In the genomic region with DNA sequence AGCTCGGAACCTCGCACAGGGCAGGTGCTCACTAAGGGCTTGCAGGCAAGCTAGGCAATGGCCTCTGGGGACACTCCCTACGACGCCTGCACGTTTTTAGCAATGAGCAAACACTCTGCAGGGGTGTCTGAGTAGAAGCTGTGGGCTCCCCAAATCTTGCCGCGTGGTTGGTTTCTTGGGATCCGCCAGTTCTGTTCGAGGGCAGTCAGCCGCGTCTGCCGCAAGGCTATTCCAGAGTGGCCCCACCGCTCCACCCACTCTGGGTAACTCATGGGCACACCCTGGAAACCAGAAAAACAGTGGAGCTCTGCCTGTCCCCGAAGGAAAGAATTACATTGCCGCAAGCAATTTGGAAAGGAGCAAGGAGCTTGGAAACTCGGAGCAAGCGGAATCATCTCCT, we compare ENCODE assay signal across 15 cellular contexts.
DNase-seq lines count a peak whose midpoint lies in the region; ATAC-seq and TF ChIP-seq lines count a peak whose summit lies in the region.
"Had no signal": no experiment of that assay in that cellular context is flagged by ENCODE, and none has a peak within 500 bp of the region (broad histone marks: within the 10 kb centered on the region; RNA-seq: fewer than 3 reads in every experiment).

No MANE protein-coding gene starts in this region.

- H3K9me2 ChIP-seq in hepatocyte (replicated peaks; ENCODE audit: insufficient read depth), result no peaks in the 10 kb centered on the region

- no peaks in the 10 kb centered on the region for H3K79me2 ChIP-seq in hepatocyte

- WGBS in hepatocyte (ENCODE audit: low lambda C conversion rate, missing lambda C conversion rate), result 94% methylated on average over 17 of the region's 17 CpGs

- H3K4me2 ChIP-seq in hepatocyte, result no peak overlapping the region
- H3K4me2 ChIP-seq: PC-9 had no signal

- H3K36me3 ChIP-seq in hepatocyte (replicated peaks; ENCODE audit: insufficient read depth, low read depth) (no peaks in the 10 kb centered on the region), gastrocnemius medialis (no peaks in the 10 kb centered on the region)

- H3K9me3 ChIP-seq in hepatocyte (ENCODE audit: low read depth) (no peaks in the 10 kb centered on the region), gastrocnemius medialis (no peaks in the 10 kb centered on the region)

- no peak for DNase-seq in AG09309 (ENCODE audit: low read depth)
- DNase-seq in hepatocyte (ENCODE audit: low spot score), result no peak
- DNase-seq in gastrocnemius medialis, result no peak
- no peak for DNase-seq in H4 (ENCODE audit: low spot score)
- no peak for DNase-seq in activated CD8-positive, alpha-beta memory T cell treated with anti-CD3 and anti-CD28 coated beads, Interleukin-2, amount 50 U/mL, for 4 hours
- DNase-seq in NCI-H446 treated with DMSO at 0.1 percent for 48 hours (lab: John Stamatoyannopoulos, UW), result no peak
- DNase-seq: activated CD8-positive, alpha-beta T cell treated with anti-CD3 and anti-CD28 coated beads for 36 hours; activated naive CD8-positive, alpha-beta T cell treated with anti-CD3 and anti-CD28 coated beads for 36 hours; cortex of kidney; mesendoderm; NCI-H2171 treated with DMSO at 0.1 percent for 48 hours; PC-9; T-helper 17 cell had no signal

- H3K27me3 ChIP-seq in hepatocyte (no peaks in the 10 kb centered on the region), gastrocnemius medialis (no peaks in the 10 kb centered on the region)

- H3K4me1 ChIP-seq in hepatocyte (ENCODE audit: insufficient read depth), result peaks cover 39% of the 10 kb centered on the region
- H3K4me1 ChIP-seq in gastrocnemius medialis, result peaks cover 15 to 36% of the 10 kb centered on the region in 2 donors

- H2AFZ ChIP-seq in hepatocyte, result no peak overlapping the region
- H2AFZ ChIP-seq: PC-9 had no signal

- H4K20me1 ChIP-seq in hepatocyte (ENCODE audit: insufficient read depth, poor library complexity, severe bottlenecking), result no peaks in the 10 kb centered on the region

- no peak for TF ChIP-seq POLR2A in gastrocnemius medialis (IDR thresholded peaks at IDR 0.05)

- TF ChIP-seq CTCF in AG09309 (IDR thresholded peaks at IDR 0.05; ENCODE audit: control insufficient read depth, insufficient read depth, low read depth, low read length, missing control alignments), result no peak
- TF ChIP-seq CTCF in hepatocyte (IDR thresholded peaks at IDR 0.05; ENCODE audit: poor library complexity), result no peak
- TF ChIP-seq CTCF in gastrocnemius medialis (IDR thresholded peaks at IDR 0.05 in 4 of 5, conservative IDR thresholded peaks at IDR 0.05 in 1 of 5), result no peak

- in situ Hi-C loops in gastrocnemius medialis (cut with MboI; ENCODE audit: low sequenced_read_pairs in 4 of 4), result no loop called here

- H3K4me3 ChIP-seq in AG09309 (ENCODE audit: control insufficient read depth, low read depth, low read length) (peak overlapping the region; percentile 33), hepatocyte (no peak overlapping the region), gastrocnemius medialis (peak overlapping the region; percentile 35 to 57 (median 44))
- H3K4me3 ChIP-seq: PC-9 had no signal

- intact Hi-C loops in gastrocnemius medialis (cut with DNase I; ENCODE audit: low total_unique reads), result no loop called here

- ATAC-seq in gastrocnemius medialis (peak; percentile 18), HG03175 (IDR thresholded peaks at IDR 0.05; ENCODE audit: unreplicated experiment) (no peak)
- ATAC-seq: activated CD8-positive, alpha-beta T cell treated with anti-CD3 and anti-CD28 coated beads for 36 hours; T-helper 17 cell had no signal

- peak overlapping the region; percentile 54 for H3K27ac ChIP-seq in cingulate gyrus (ENCODE audit: low read depth, low read length)
- peak overlapping the region; percentile 78 for H3K27ac ChIP-seq in hepatocyte
- peak overlapping the region in 3 of 4 donors; percentile 54 to 64 (median 54) for H3K27ac ChIP-seq in gastrocnemius medialis
- H3K27ac ChIP-seq: PC-9 had no signal
